In the genomic region with DNA sequence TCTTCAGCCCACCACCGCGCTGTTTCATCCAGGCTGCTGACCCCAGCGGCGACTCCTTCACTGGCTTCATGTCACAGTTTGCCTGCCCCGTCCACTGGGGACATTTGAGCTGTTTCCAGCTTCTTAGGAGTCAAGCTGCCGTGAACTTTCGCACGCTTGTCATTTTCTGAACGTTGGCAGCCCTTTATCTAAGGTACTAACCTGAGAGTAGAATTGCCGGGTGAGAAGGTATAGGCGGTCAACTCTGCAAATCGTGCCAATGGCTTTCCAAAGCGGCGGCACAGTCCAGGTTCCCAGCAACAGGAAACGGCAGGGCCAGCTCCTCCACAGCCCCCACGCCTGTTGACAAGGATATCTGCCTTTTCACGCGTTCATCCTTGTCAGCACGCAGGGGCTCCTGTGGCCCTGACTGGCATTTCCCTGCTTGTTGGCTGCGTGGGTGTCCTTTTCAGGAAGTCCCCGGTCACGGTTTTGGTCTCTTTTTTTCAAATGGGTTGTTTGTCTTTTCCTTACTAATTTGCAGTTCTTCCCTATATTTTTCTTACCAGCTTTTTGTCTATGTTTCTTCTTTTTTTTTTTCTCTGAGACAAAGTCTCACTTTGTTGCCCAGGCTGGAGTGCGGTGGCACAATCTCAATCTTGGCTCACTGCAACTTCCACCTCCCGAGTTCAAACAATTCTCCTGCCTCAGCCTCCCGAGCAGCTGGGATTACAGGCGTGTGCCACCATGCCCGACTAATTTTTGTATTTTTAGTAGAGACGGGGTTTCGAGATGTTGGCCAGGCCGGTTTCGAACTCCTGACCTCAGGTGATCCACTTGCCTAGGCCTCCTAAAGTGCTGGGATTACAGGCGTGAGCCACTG, we compare ENCODE assay signal across 16 cellular contexts. TPM values are rescaled to one million over a fixed set of nuclear protein-coding genes. Genes with fewer than 3 reads are reported as not detected.
A peak's percentile ranks its signal among the peaks of the same experiment; 100 is the strongest.
DNase-seq lines count a peak whose midpoint lies in the region; ATAC-seq, FAIRE-seq and TF ChIP-seq lines count a peak whose summit lies in the region.
"Had no signal": no experiment of that assay in that cellular context is flagged by ENCODE, and none has a peak within 500 bp of the region (broad histone marks: within the 10 kb centered on the region; RNA-seq: fewer than 3 reads in every experiment).

No MANE protein-coding gene starts in this region.

- no peak overlapping the region for H3K4me2 ChIP-seq in K562 (ENCODE audit: insufficient read depth, low read length)

- H3K4me3 Mint-ChIP-seq in mesothelial cell of epicardium, result peak overlapping the region; percentile 63
- H3K4me3 Mint-ChIP-seq: activated CD4-positive, alpha-beta memory T cell treated with anti-CD3 and anti-CD28 coated beads for 36 hours; stimulated activated naive CD8-positive, alpha-beta T cell treated with anti-CD3 and anti-CD28 coated beads, Interleukin-15, Interleukin-2, amounts not matched to agents 100 ng/mL and 50 ng/mL, for 24 hours had no signal

- H3K4me1 ChIP-seq in cardiac muscle cell (ENCODE audit: low read depth), result peaks cover 11% of the 10 kb centered on the region
- peaks cover 4 to 48% of the 10 kb centered on the region in 2 experiments; a peak in 4 of 5 replicates for H3K4me1 ChIP-seq in K562 (replicated peaks in 1 of 2; ENCODE audit: control insufficient read depth in 2 of 2, insufficient read depth in 2 of 2, low read length in 2 of 2)
- H3K4me1 ChIP-seq in upper lobe of right lung, result peaks cover 10% of the 10 kb centered on the region
- H3K4me1 ChIP-seq: foreskin keratinocyte had no signal

- no TSS peak for BruUV-seq in K562 (replicated peaks; lab: Mats Ljungman, UMichigan)

- peaks cover 10% of the 10 kb centered on the region for H3K27me3 Mint-ChIP-seq in mesothelial cell of epicardium (ENCODE audit: low read depth)

- H3K9me3 ChIP-seq in cardiac muscle cell (ENCODE audit: low read depth) (no peaks in the 10 kb centered on the region), K562 (replicated peaks; ENCODE audit: control insufficient read depth, insufficient read depth, low read depth, low read length) (no peaks in the 10 kb centered on the region), upper lobe of right lung (no peaks in the 10 kb centered on the region)
- H3K9me3 ChIP-seq: adrenal gland, ovary had no signal

- TF ChIP-seq CTCF in cardiac muscle cell (IDR thresholded peaks at IDR 0.05; ENCODE audit: low read depth, low read length) (no peak), K562 (IDR thresholded peaks at IDR 0.05 in 2 of 3, conservative IDR thresholded peaks at IDR 0.05 in 1 of 3; ENCODE audit: insufficient read depth in 2 of 3, low read depth in 1 of 3, low read length in 3 of 3) (no peak), mesothelial cell of epicardium (IDR thresholded peaks at IDR 0.05; ENCODE audit: unreplicated experiment) (no peak), upper lobe of right lung (IDR thresholded peaks at IDR 0.05) (no peak)

- no peaks in the 10 kb centered on the region for H4K20me1 ChIP-seq in K562 (replicated peaks; ENCODE audit: control insufficient read depth, insufficient read depth, low read length)

- H3K36me3 Mint-ChIP-seq in mesothelial cell of epicardium, result no peaks in the 10 kb centered on the region
- H3K36me3 Mint-ChIP-seq: activated CD4-positive, alpha-beta memory T cell treated with anti-CD3 and anti-CD28 coated beads for 36 hours had no signal

- intact Hi-C loops in cardiac septum (cut with DNase I), result no loop called here
- intact Hi-C loops in K562 (cut with micrococcal nuclease), result no loop called here
- intact Hi-C loops in upper lobe of right lung (cut with DNase I), result no loop called here

- peaks cover 21% of the 10 kb centered on the region for H3K27me3 ChIP-seq in cardiac muscle cell
- H3K27me3 ChIP-seq in K562 (ENCODE audit: control insufficient read depth in 2 of 2, insufficient read depth in 2 of 2, low read length in 2 of 2), result no peaks in the 10 kb centered on the region
- peaks cover 78% of the 10 kb centered on the region for H3K27me3 ChIP-seq in upper lobe of right lung

- no peaks in the 10 kb centered on the region for H3K36me3 ChIP-seq in cardiac muscle cell
- no peaks in the 10 kb centered on the region for H3K36me3 ChIP-seq in K562 (ENCODE audit: control insufficient read depth, insufficient read depth, low read length)
- no peaks in the 10 kb centered on the region for H3K36me3 ChIP-seq in upper lobe of right lung
- H3K36me3 ChIP-seq: adrenal gland, ovary had no signal

- peak overlapping the region; percentile 29 for H3K4me3 ChIP-seq in cardiac muscle cell
- H3K4me3 ChIP-seq in K562, result no peak overlapping the region
- no peak overlapping the region for H3K4me3 ChIP-seq in upper lobe of right lung
- H3K4me3 ChIP-seq: adrenal gland, ovary had no signal

- peak overlapping the region; percentile 25 for H3K27ac Mint-ChIP-seq in mesothelial cell of epicardium
- H3K27ac Mint-ChIP-seq: activated CD4-positive, alpha-beta memory T cell treated with anti-CD3 and anti-CD28 coated beads for 36 hours; stimulated activated naive CD8-positive, alpha-beta T cell treated with anti-CD3 and anti-CD28 coated beads, Interleukin-15, Interleukin-2, amounts not matched to agents 100 ng/mL and 50 ng/mL, for 24 hours had no signal

- no peaks in the 10 kb centered on the region for H3K9me1 ChIP-seq in K562 (ENCODE audit: control insufficient read depth, insufficient read depth, low read length)

- DNase-seq in cardiac muscle cell (ENCODE audit: low read depth in 1 of 2, low spot score in 1 of 2), result peak in 1 of 2 donors; percentile 30
- DNase-seq in cardiac septum (ENCODE audit: low spot score), result no peak
- DNase-seq in K562 (ENCODE audit: extremely low read depth in 1 of 4, low spot score in 3 of 4), result peak in 1 of 4 experiments; percentile 29
- no peak for DNase-seq in mesothelial cell of epicardium (ENCODE audit: low spot score in 2 of 2, unreplicated experiment in 2 of 2)
- DNase-seq in upper lobe of right lung, result no peak
- DNase-seq in medulla oblongata (ENCODE audit: extremely low spot score), result no peak
- no peak for DNase-seq in retina
- no peak for DNase-seq in Ammon's horn (ENCODE audit: low spot score)
- DNase-seq: activated CD4-positive, alpha-beta memory T cell treated with anti-CD3 and anti-CD28 coated beads for 36 hours; adrenal gland; C1 segment of cervical spinal cord; foreskin keratinocyte; kidney glomerular epithelial cell had no signal

- H2AFZ ChIP-seq in K562 (ENCODE audit: low read depth, low read length), result peak overlapping the region; percentile 88

- POLR2A ChIA-PET in K562 (lab: Yijun Ruan, JAX), result interaction anchor here (0.6 to 1.0 kb wide), 2 partner anchors 8 to 328 kb away, joined by 3 to 4 read pairs; no protein-coding TSS in a partner anchor

- no peak for TF ChIP-seq POLR2A in K562 (conservative IDR thresholded peaks at IDR 0.05)

- no peaks in the 10 kb centered on the region for H3K79me2 ChIP-seq in K562 (ENCODE audit: control insufficient read depth, insufficient read depth, low read length)

- CTCF ChIA-PET in K562 (lab: Yijun Ruan, JAX; ENCODE audit: low intra/inter-chr PET ratio), result no interaction called here

- TF ChIP-seq RAD21 in K562 (CRISPR knock-in tag; conservative IDR thresholded peaks at IDR 0.05 in 1 of 2, IDR thresholded peaks at IDR 0.05 in 1 of 2), result no peak

- TF ChIP-seq EP300 in K562 (IDR thresholded peaks at IDR 0.05; ENCODE audit: low read length), result no peak

- WGBS in K562 (ENCODE audit: insufficient coverage, low coverage, missing lambda C conversion rate), result 60% methylated on average over 29 of the region's 32 CpGs

- in situ Hi-C loops in K562 (cut with MboI), result no loop called here

- H3K4me1 Mint-ChIP-seq in mesothelial cell of epicardium, result peaks cover 24% of the 10 kb centered on the region

- no peak overlapping the region for H3K27ac ChIP-seq in cardiac muscle cell
- peak overlapping the region; percentile 56; the same call in 2 of the 3 replicates for H3K27ac ChIP-seq in K562 (ENCODE audit: extremely low read depth, low read depth, low read length)
- H3K27ac ChIP-seq in upper lobe of right lung, result no peak overlapping the region
- H3K27ac ChIP-seq: adrenal gland, foreskin keratinocyte, ovary had no signal

- H3K9me3 Mint-ChIP-seq in mesothelial cell of epicardium, result no peaks in the 10 kb centered on the region
- H3K9me3 Mint-ChIP-seq: activated CD4-positive, alpha-beta memory T cell treated with anti-CD3 and anti-CD28 coated beads for 36 hours; stimulated activated naive CD8-positive, alpha-beta T cell treated with anti-CD3 and anti-CD28 coated beads, Interleukin-15, Interleukin-2, amounts not matched to agents 100 ng/mL and 50 ng/mL, for 24 hours had no signal

- no peak for ATAC-seq in K562
- ATAC-seq in upper lobe of right lung, result peak; percentile 37
- ATAC-seq: foreskin keratinocyte had no signal

- FAIRE-seq in K562 (lab: Jason Lieb, UNC), result peak; percentile 65
- FAIRE-seq: G401.6 had no signal

- peak overlapping the region in 1 of 2 experiments; percentile 84; a peak in 2 of 4 replicates for H3K9ac ChIP-seq in K562 (ENCODE audit: insufficient read depth in 1 of 2, low read depth in 2 of 2, low read length in 2 of 2)

RNA-seq across cellular contexts. Expression of gene UTS2R, which starts 1.3 kb away (rescaled TPM):
- total RNA-seq in cardiac muscle cell (4.4 and 10.8 TPM in 2 replicates), cardiac septum (0.51 TPM), K562 (2014; rRNA removed) (not detected in 2 replicates), K562 (2014; rRNA removed; fragmentation: Illumina TruSeq; extraction: Trizol) (not detected in 2 replicates), K562 (2015; rRNA removed; fragmentation: Illumina TruSeq; extraction: Trizol) (not detected in 2 replicates), K562 (2021) (0.22 TPM in 1 of 2 replicates, not detected in the other), mesothelial cell of epicardium (6.1 to 7.6 TPM (median 6.5 TPM) in 3 replicates), upper lobe of right lung (not detected)
- polyA plus RNA-seq in cardiac muscle cell (4.1 and 5.0 TPM in 2 replicates), K562 (2011; rRNA removed) (not detected in 2 replicates), K562 (2014; fragmentation: Illumina TruSeq; extraction: Trizol) (not detected in 2 replicates), K562 (2014; fragmentation: Nextera tagmentation; extraction: Ambion mirVana) (not detected), K562 (2014; rRNA removed) (not detected in 2 replicates)
- not detected in 2 replicates for total RNA-seq in K562 (2011; cell fraction: chromatin; rRNA removed; ENCODE audit: low replicate concordance)
- not detected in 2 replicates for total RNA-seq in K562 (2011; cell fraction: nucleolus; rRNA removed)
- total RNA-seq in K562 (2011; cell fraction: nucleoplasm; rRNA removed), result not detected in 2 replicates
- not detected in 2 replicates for polyA plus RNA-seq in K562 (2011; cell fraction: cytosol; rRNA removed)
- 0.27 TPM in 1 of 2 replicates, not detected in the other for polyA plus RNA-seq in K562 (2011; cell fraction: nucleus; rRNA removed)
- not detected in 2 replicates for polyA plus RNA-seq in K562 (2012)
- polyA minus RNA-seq in K562 (2011; rRNA and poly(A)+ RNA removed), result not detected in 2 replicates
- not detected in 2 replicates for polyA minus RNA-seq in K562 (2011; cell fraction: cytosol; rRNA and poly(A)+ RNA removed)
- not detected in 2 replicates for polyA minus RNA-seq in K562 (2011; cell fraction: nucleus; rRNA and poly(A)+ RNA removed)
- total RNA-seq: activated CD4-positive, alpha-beta memory T cell treated with anti-CD3 and anti-CD28 coated beads for 36 hours; adrenal gland; foreskin keratinocyte; ovary had no signal
- polyA plus RNA-seq: adrenal gland, foreskin keratinocyte, ovary had no signal

RNA-seq across cellular contexts. Expression of gene TEX19, which starts 13.8 kb away (rescaled TPM):
- 0.28 and 0.51 TPM in 2 replicates for total RNA-seq in cardiac muscle cell
- not detected in 2 replicates for polyA plus RNA-seq in cardiac muscle cell
- total RNA-seq in cardiac septum, result not detected
- total RNA-seq in K562 (2011; cell fraction: chromatin; rRNA removed; ENCODE audit: low replicate concordance), result 1.0 and 1.2 TPM in 2 replicates
- total RNA-seq in K562 (2011; cell fraction: nucleolus; rRNA removed), result 1.2 TPM in 2 replicates
- 1.0 and 1.8 TPM in 2 replicates for total RNA-seq in K562 (2011; cell fraction: nucleoplasm; rRNA removed)
- total RNA-seq in K562 (2014; rRNA removed), result 1.6 and 2.4 TPM in 2 replicates
- total RNA-seq in K562 (2014; rRNA removed; fragmentation: Illumina TruSeq; extraction: Trizol), result 0.93 and 1.4 TPM in 2 replicates
- 1.6 and 2.0 TPM in 2 replicates for total RNA-seq in K562 (2015; rRNA removed; fragmentation: Illumina TruSeq; extraction: Trizol)
- total RNA-seq in K562 (2021), result 1.4 and 2.1 TPM in 2 replicates
- 3.6 and 4.9 TPM in 2 replicates for polyA plus RNA-seq in K562 (2011; rRNA removed)
- 4.1 and 5.7 TPM in 2 replicates for polyA plus RNA-seq in K562 (2011; cell fraction: cytosol; rRNA removed)
- 1.2 and 1.9 TPM in 2 replicates for polyA plus RNA-seq in K562 (2011; cell fraction: nucleus; rRNA removed)
- polyA plus RNA-seq in K562 (2012), result 2.0 and 5.3 TPM in 2 replicates
- 1.9 and 2.3 TPM in 2 replicates for polyA plus RNA-seq in K562 (2014; fragmentation: Illumina TruSeq; extraction: Trizol)
- polyA plus RNA-seq in K562 (2014; fragmentation: Nextera tagmentation; extraction: Ambion mirVana), result under 1 TPM; 0.10 to 0.57 TPM
- polyA plus RNA-seq in K562 (2014; rRNA removed), result 1.9 and 2.2 TPM in 2 replicates
- 2.4 and 2.7 TPM in 2 replicates for polyA minus RNA-seq in K562 (2011; rRNA and poly(A)+ RNA removed)
- 0.91 and 1.5 TPM in 2 replicates for polyA minus RNA-seq in K562 (2011; cell fraction: cytosol; rRNA and poly(A)+ RNA removed)
- polyA minus RNA-seq in K562 (2011; cell fraction: nucleus; rRNA and poly(A)+ RNA removed), result 0.13 and 0.56 TPM in 2 replicates
- 0.16 TPM in 1 of 3 replicates, not detected in the others for total RNA-seq in mesothelial cell of epicardium
- not detected for total RNA-seq in upper lobe of right lung
- total RNA-seq: activated CD4-positive, alpha-beta memory T cell treated with anti-CD3 and anti-CD28 coated beads for 36 hours; ovary had no signal
- polyA plus RNA-seq: adrenal gland, ovary had no signal

RNA-seq across cellular contexts. Expression of gene SECTM1, which starts 39.3 kb away (rescaled TPM):
- total RNA-seq in cardiac muscle cell (0.56 TPM in 1 of 2 replicates, not detected in the other), cardiac septum (2.0 TPM), K562 (2014; rRNA removed) (0.18 TPM in 1 of 2 replicates, not detected in the other), K562 (2014; rRNA removed; fragmentation: Illumina TruSeq; extraction: Trizol) (not detected in 2 replicates), K562 (2015; rRNA removed; fragmentation: Illumina TruSeq; extraction: Trizol) (not detected in 2 replicates), K562 (2021) (0.11 TPM in 1 of 2 replicates, not detected in the other), mesothelial cell of epicardium (5.8 to 7.0 TPM (median 7.0 TPM) in 3 replicates), upper lobe of right lung (26.4 TPM)
- polyA plus RNA-seq in cardiac muscle cell (not detected in 2 replicates), K562 (2011; rRNA removed) (0.19 and 0.46 TPM in 2 replicates), K562 (2014; fragmentation: Illumina TruSeq; extraction: Trizol) (0.15 TPM in 1 of 2 replicates, not detected in the other), K562 (2014; fragmentation: Nextera tagmentation; extraction: Ambion mirVana) (not detected), K562 (2014; rRNA removed) (not detected in 2 replicates)
- total RNA-seq in K562 (2011; cell fraction: chromatin; rRNA removed; ENCODE audit: low replicate concordance), result 0.86 TPM in 1 of 2 replicates, not detected in the other
- total RNA-seq in K562 (2011; cell fraction: nucleolus; rRNA removed), result 0.53 and 0.83 TPM in 2 replicates
- 0.99 TPM in 1 of 2 replicates, not detected in the other for total RNA-seq in K562 (2011; cell fraction: nucleoplasm; rRNA removed)
- polyA plus RNA-seq in K562 (2011; cell fraction: cytosol; rRNA removed), result 0.35 and 1.1 TPM in 2 replicates
- 0.31 and 0.47 TPM in 2 replicates for polyA plus RNA-seq in K562 (2011; cell fraction: nucleus; rRNA removed)
- polyA plus RNA-seq in K562 (2012), result 0.36 and 0.57 TPM in 2 replicates
- polyA minus RNA-seq in K562 (2011; rRNA and poly(A)+ RNA removed), result 0.18 and 0.33 TPM in 2 replicates
- not detected in 2 replicates for polyA minus RNA-seq in K562 (2011; cell fraction: cytosol; rRNA and poly(A)+ RNA removed)
- 0.94 TPM in 1 of 2 replicates, not detected in the other for polyA minus RNA-seq in K562 (2011; cell fraction: nucleus; rRNA and poly(A)+ RNA removed)

RNA-seq across cellular contexts. Expression of gene HEXD, which starts 45.3 kb away (rescaled TPM):
- total RNA-seq in cardiac muscle cell (39.0 and 49.9 TPM in 2 replicates), cardiac septum (14.3 TPM), K562 (2014; rRNA removed) (10.5 and 12.3 TPM in 2 replicates), K562 (2014; rRNA removed; fragmentation: Illumina TruSeq; extraction: Trizol) (5.3 and 6.7 TPM in 2 replicates), K562 (2015; rRNA removed; fragmentation: Illumina TruSeq; extraction: Trizol) (8.3 and 10.0 TPM in 2 replicates), K562 (2021) (16.9 and 17.5 TPM in 2 replicates), mesothelial cell of epicardium (75.3 to 82.8 TPM (median 76.3 TPM) in 3 replicates), upper lobe of right lung (49.1 TPM)
- polyA plus RNA-seq in cardiac muscle cell (49.0 and 58.0 TPM in 2 replicates), K562 (2011; rRNA removed) (20.0 and 22.3 TPM in 2 replicates), K562 (2014; fragmentation: Illumina TruSeq; extraction: Trizol) (8.7 and 10.9 TPM in 2 replicates), K562 (2014; fragmentation: Nextera tagmentation; extraction: Ambion mirVana) (1 to 10 TPM; 1.0 TPM), K562 (2014; rRNA removed) (21.9 and 25.3 TPM in 2 replicates)
- 73.7 and 159 TPM in 2 replicates for total RNA-seq in K562 (2011; cell fraction: chromatin; rRNA removed; ENCODE audit: low replicate concordance)
- 83.4 and 88.2 TPM in 2 replicates for total RNA-seq in K562 (2011; cell fraction: nucleolus; rRNA removed)
- 65.7 and 67.2 TPM in 2 replicates for total RNA-seq in K562 (2011; cell fraction: nucleoplasm; rRNA removed)
- 9.6 and 16.9 TPM in 2 replicates for polyA plus RNA-seq in K562 (2011; cell fraction: cytosol; rRNA removed)
- polyA plus RNA-seq in K562 (2011; cell fraction: nucleus; rRNA removed), result 208 and 322 TPM in 2 replicates
- polyA plus RNA-seq in K562 (2012), result 13.2 and 23.9 TPM in 2 replicates
- polyA minus RNA-seq in K562 (2011; rRNA and poly(A)+ RNA removed), result 6.1 and 7.1 TPM in 2 replicates
- polyA minus RNA-seq in K562 (2011; cell fraction: cytosol; rRNA and poly(A)+ RNA removed), result 5.5 and 6.5 TPM in 2 replicates
- 28.3 and 30.8 TPM in 2 replicates for polyA minus RNA-seq in K562 (2011; cell fraction: nucleus; rRNA and poly(A)+ RNA removed)

RNA-seq across cellular contexts. Expression of gene OGFOD3, which starts 45.6 kb away (rescaled TPM):
- 38.6 and 45.2 TPM in 2 replicates for total RNA-seq in cardiac muscle cell
- polyA plus RNA-seq in cardiac muscle cell, result 26.1 and 32.5 TPM in 2 replicates
- total RNA-seq in cardiac septum, result 31.3 TPM
- 39.5 and 85.3 TPM in 2 replicates for total RNA-seq in K562 (2011; cell fraction: chromatin; rRNA removed; ENCODE audit: low replicate concordance)
- total RNA-seq in K562 (2011; cell fraction: nucleolus; rRNA removed), result 68.9 and 71.6 TPM in 2 replicates
- 53.3 and 56.9 TPM in 2 replicates for total RNA-seq in K562 (2011; cell fraction: nucleoplasm; rRNA removed)
- total RNA-seq in K562 (2014; rRNA removed), result 34.7 and 44.7 TPM in 2 replicates
- total RNA-seq in K562 (2014; rRNA removed; fragmentation: Illumina TruSeq; extraction: Trizol), result 8.9 and 12.3 TPM in 2 replicates
- total RNA-seq in K562 (2015; rRNA removed; fragmentation: Illumina TruSeq; extraction: Trizol), result 18.0 and 18.9 TPM in 2 replicates
- 40.5 and 43.6 TPM in 2 replicates for total RNA-seq in K562 (2021)
- polyA plus RNA-seq in K562 (2011; rRNA removed), result 23.8 and 31.8 TPM in 2 replicates
- polyA plus RNA-seq in K562 (2011; cell fraction: cytosol; rRNA removed), result 43.8 and 57.1 TPM in 2 replicates
- polyA plus RNA-seq in K562 (2011; cell fraction: nucleus; rRNA removed), result 27.5 and 35.1 TPM in 2 replicates
- 31.5 and 39.2 TPM in 2 replicates for polyA plus RNA-seq in K562 (2012)
- 18.3 and 23.3 TPM in 2 replicates for polyA plus RNA-seq in K562 (2014; fragmentation: Illumina TruSeq; extraction: Trizol)
- polyA plus RNA-seq in K562 (2014; fragmentation: Nextera tagmentation; extraction: Ambion mirVana), result 1 to 10 TPM in 1 of 2 experiments, under 1 TPM in 1; 0.69 to 1.8 TPM
- 33.3 and 34.5 TPM in 2 replicates for polyA plus RNA-seq in K562 (2014; rRNA removed)
- 15.2 and 19.6 TPM in 2 replicates for polyA minus RNA-seq in K562 (2011; rRNA and poly(A)+ RNA removed)
- 27.3 and 39.2 TPM in 2 replicates for polyA minus RNA-seq in K562 (2011; cell fraction: cytosol; rRNA and poly(A)+ RNA removed)
- 8.6 and 12.7 TPM in 2 replicates for polyA minus RNA-seq in K562 (2011; cell fraction: nucleus; rRNA and poly(A)+ RNA removed)
- 36.6 to 40.3 TPM (median 39.3 TPM) in 3 replicates for total RNA-seq in mesothelial cell of epicardium
- total RNA-seq in upper lobe of right lung, result 32.7 TPM
